8 cellular contexts compared by ENCODE assay signal in genomic region chr9:32385135-32385884, GRCh38. TPM values are rescaled to one million over a fixed set of nuclear protein-coding genes. Genes with fewer than 3 reads are reported as not detected.
DNase-seq lines count a peak whose midpoint lies in the region; ATAC-seq, FAIRE-seq and TF ChIP-seq lines count a peak whose summit lies in the region.

No MANE protein-coding gene starts in this region.

- peak in 1 of 4 donors; percentile 1 for ATAC-seq in pancreas
- no peak for ATAC-seq in HG03565 (IDR thresholded peaks at IDR 0.05; ENCODE audit: unreplicated experiment)
- no peak for ATAC-seq in HG02885 (IDR thresholded peaks at IDR 0.05; ENCODE audit: poor library complexity, unreplicated experiment)
- ATAC-seq in HG03108 (IDR thresholded peaks at IDR 0.05; ENCODE audit: unreplicated experiment), result no peak

- H3K27me3 ChIP-seq in DOHH2 (ENCODE audit: control insufficient read depth, low read length) (peaks cover 33% of the 10 kb centered on the region), pancreas (no peaks in the 10 kb centered on the region)

- H3K9me3 Mint-ChIP-seq in endothelial cell (ENCODE audit: unreplicated experiment), result no peaks in the 10 kb centered on the region

- peak overlapping the region; percentile 94 for H2AFZ ChIP-seq in OCI-LY7 (ENCODE audit: low read length)

- BruUV-seq in OCI-LY7 (replicated peaks; lab: Mats Ljungman, UMichigan), result no TSS peak

- no peak overlapping the region for H3K27ac ChIP-seq in DOHH2 (ENCODE audit: low read depth, low read length)
- H3K27ac ChIP-seq in OCI-LY7 (ENCODE audit: low read depth, low read length, poor library complexity, severe bottlenecking), result no peak overlapping the region
- peak overlapping the region; percentile 73 to 87 (median 85) for H3K27ac ChIP-seq in pancreas

- H3K4me2 ChIP-seq in DOHH2 (ENCODE audit: low read length) (peak overlapping the region; percentile 74), OCI-LY7 (ENCODE audit: low read length) (peak overlapping the region; percentile 96)

- H3F3A ChIP-seq in DOHH2 (ENCODE audit: control insufficient read depth, insufficient read depth), result no peaks in the 10 kb centered on the region

- DNase-seq in OCI-LY7 (ENCODE audit: low spot score) (no peak), endothelial cell (ENCODE audit: low spot score) (no peak), pancreas (no peak)
- no peak for DNase-seq in stimulated activated CD8-positive, alpha-beta memory T cell treated with anti-CD3 and anti-CD28 coated beads, Interleukin-4, amount 100 ng/mL, for 48 hours

- H3K36me3 ChIP-seq in DOHH2 (ENCODE audit: control insufficient read depth, low read length), result no peaks in the 10 kb centered on the region
- no peaks in the 10 kb centered on the region for H3K36me3 ChIP-seq in OCI-LY7 (ENCODE audit: insufficient read depth, low read length)
- H3K36me3 ChIP-seq in pancreas, result no peaks in the 10 kb centered on the region

- POLR2A ChIA-PET in OCI-LY7 (lab: Charles Lee), result interaction anchor here (0.5 to 1.8 kb wide), 9 partner anchors 12 to 772 kb away, joined by 3 to 9 read pairs (median 3); partner anchors contain the start of gene NDUFB6

- H3K4me3 ChIP-seq in DOHH2 (ENCODE audit: low read length) (peak overlapping the region; percentile 78), OCI-LY7 (ENCODE audit: low read depth, low read length, poor library complexity, severe bottlenecking) (peak overlapping the region; percentile 93), pancreas (peak overlapping the region; percentile 54 to 89 (median 80))

- H3K9me3 ChIP-seq in DOHH2 (ENCODE audit: control insufficient read depth, insufficient read depth, low read length) (no peaks in the 10 kb centered on the region), OCI-LY7 (ENCODE audit: low read length) (no peaks in the 10 kb centered on the region), pancreas (no peaks in the 10 kb centered on the region)

- H3K4me1 Mint-ChIP-seq in endothelial cell (ENCODE audit: unreplicated experiment), result peaks cover 9% of the 10 kb centered on the region

- H3K4me3 Mint-ChIP-seq in endothelial cell (ENCODE audit: unreplicated experiment), result peak overlapping the region; percentile 93

- H3K36me3 Mint-ChIP-seq in endothelial cell (ENCODE audit: low read depth, unreplicated experiment), result no peaks in the 10 kb centered on the region

- H3K27ac Mint-ChIP-seq in endothelial cell (ENCODE audit: unreplicated experiment), result no peak overlapping the region

- H3K4me1 ChIP-seq in DOHH2 (ENCODE audit: control insufficient read depth, low read length) (peaks cover 15% of the 10 kb centered on the region), OCI-LY7 (ENCODE audit: insufficient read depth, low read length, poor library complexity, severe bottlenecking) (peaks cover 23% of the 10 kb centered on the region), pancreas (peaks cover 30 to 35% (median 32%) of the 10 kb centered on the region in 3 donors)

- H4K20me1 ChIP-seq in DOHH2 (ENCODE audit: control insufficient read depth, insufficient read depth, low read depth, low read length) (no peaks in the 10 kb centered on the region), OCI-LY7 (ENCODE audit: insufficient read depth, low read length) (no peaks in the 10 kb centered on the region)

- intact Hi-C loops in OCI-LY7 (cut with micrococcal nuclease; ENCODE audit: unreplicated experiment), result loop anchor here (2.0 kb wide), 1 partner anchor 47 kb away; no protein-coding TSS in a partner anchor
- intact Hi-C loops in pancreas (cut with DNase I), result no loop called here

- WGBS in pancreas, 2 donors, result 16 to 23% methylated on average over 4 of the region's 4 CpGs

- TF ChIP-seq CTCF in DOHH2 (IDR thresholded peaks at IDR 0.05; ENCODE audit: low read depth, low read length, poor library complexity, severe bottlenecking), result no peak
- no peak for TF ChIP-seq CTCF in OCI-LY7 (conservative IDR thresholded peaks at IDR 0.05; ENCODE audit: low read length)
- TF ChIP-seq CTCF in endothelial cell (IDR thresholded peaks at IDR 0.05; ENCODE audit: unreplicated experiment), result no peak
- TF ChIP-seq CTCF in pancreas (IDR thresholded peaks at IDR 0.05), result no peak

- H3K79me2 ChIP-seq in DOHH2 (ENCODE audit: control insufficient read depth, low read length) (no peaks in the 10 kb centered on the region), OCI-LY7 (ENCODE audit: insufficient read depth, low read depth, low read length) (no peaks in the 10 kb centered on the region)

- no peak for FAIRE-seq in pancreas (lab: Jason Lieb, UNC)

- H3K9me2 ChIP-seq in DOHH2 (replicated peaks; ENCODE audit: control insufficient read depth, low read length) (no peaks in the 10 kb centered on the region), OCI-LY7 (ENCODE audit: insufficient read depth, low read length) (no peaks in the 10 kb centered on the region)

- CTCF ChIA-PET in OCI-LY7 (lab: Charles Lee; ENCODE audit: unreplicated experiment), result interaction anchor here (0.6 to 1.1 kb wide), 2 partner anchors 141 to 187 kb away, joined by 3 read pairs; partner anchors contain the start of genes NDUFB6 and RIGI

- peaks cover 2% of the 10 kb centered on the region for H3K27me3 Mint-ChIP-seq in endothelial cell (ENCODE audit: unreplicated experiment)

RNA-seq across cellular contexts. Expression of gene ACO1, which starts 0.9 kb away (rescaled TPM):
- total RNA-seq in OCI-LY7 (2014; rRNA removed; shearing (Covaris generic)), result 8.8 and 9.2 TPM in 2 replicates
- total RNA-seq in OCI-LY7 (2022) (8.8 and 9.0 TPM in 2 replicates), endothelial cell (ENCODE audit: unreplicated experiment) (30.6 TPM), pancreas (10 to 100 TPM; 27.0 to 35.6 (median 31.2) TPM)
- polyA plus RNA-seq in pancreas, result 10 to 100 TPM in 1 of 2 donors, 1 to 10 TPM in 1; 8.7 to 13.1 TPM

Comparison
In these comparisons a context has a peak if more than half of its experiments do, and no peak if none do; other contexts are left out.
1. H3K27ac ChIP-seq: peak in pancreas (4 of 4); none in DOHH2 (single experiment) and OCI-LY7 (single experiment).
2. Peak in every context shown above with its lines, with median percentiles within 50 percentile points of each other: H3K4me3 ChIP-seq.